Comparison of ENCODE assay signal across 2 cellular contexts in genomic region chr2:233117351-233117750, GRCh38.
TF ChIP-seq lines count a peak whose summit lies in the region.

No MANE protein-coding gene starts in this region.

TF ChIP-seq in H1, 55 proteins besides CTCF, POLR2A, EP300 and RAD21:
- no peak for TF ChIP-seq NANOG (IDR thresholded peaks at IDR 0.05; ENCODE audit: insufficient read depth, low read depth, low read length, poor library complexity, severe bottlenecking)
- TF ChIP-seq, protein P1, sequence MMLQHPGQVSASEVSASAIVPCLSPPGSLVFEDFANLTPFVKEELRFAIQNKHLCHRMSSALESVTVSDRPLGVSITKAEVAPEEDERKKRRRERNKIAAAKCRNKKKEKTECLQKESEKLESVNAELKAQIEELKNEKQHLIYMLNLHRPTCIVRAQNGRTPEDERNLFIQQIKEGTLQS (IDR thresholded peaks at IDR 0.05; ENCODE audit: insufficient read depth, low read depth, low read length), result no peak
- TF ChIP-seq KDM1A (IDR thresholded peaks at IDR 0.05; ENCODE audit: borderline replicate concordance, low read length), result no peak
- TF ChIP-seq ZNF274 (IDR thresholded peaks at IDR 0.05; ENCODE audit: borderline replicate concordance, extremely low read depth, low read length), result no peak
- TF ChIP-seq SP4 (IDR thresholded peaks at IDR 0.05; ENCODE audit: low read length), result no peak
- TF ChIP-seq MAFK (IDR thresholded peaks at IDR 0.05; ENCODE audit: low read depth, low read length), result no peak
- TF ChIP-seq TEAD4 (IDR thresholded peaks at IDR 0.05; ENCODE audit: low read depth, low read length), result no peak
- TF ChIP-seq, protein P2, sequence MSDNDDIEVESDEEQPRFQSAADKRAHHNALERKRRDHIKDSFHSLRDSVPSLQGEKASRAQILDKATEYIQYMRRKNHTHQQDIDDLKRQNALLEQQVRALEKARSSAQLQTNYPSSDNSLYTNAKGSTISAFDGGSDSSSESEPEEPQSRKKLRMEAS (IDR thresholded peaks at IDR 0.05), result no peak
- no peak for TF ChIP-seq CTBP2 (IDR thresholded peaks at IDR 0.05; ENCODE audit: borderline replicate concordance, insufficient read depth, insufficient read length, low read length)
- TF ChIP-seq SP1 (IDR thresholded peaks at IDR 0.05; ENCODE audit: low read depth, low read length), result no peak

TF ChIP-seq in HepG2, 621 proteins besides CTCF, POLR2A, EP300 and RAD21:
- TF ChIP-seq, protein P3, sequence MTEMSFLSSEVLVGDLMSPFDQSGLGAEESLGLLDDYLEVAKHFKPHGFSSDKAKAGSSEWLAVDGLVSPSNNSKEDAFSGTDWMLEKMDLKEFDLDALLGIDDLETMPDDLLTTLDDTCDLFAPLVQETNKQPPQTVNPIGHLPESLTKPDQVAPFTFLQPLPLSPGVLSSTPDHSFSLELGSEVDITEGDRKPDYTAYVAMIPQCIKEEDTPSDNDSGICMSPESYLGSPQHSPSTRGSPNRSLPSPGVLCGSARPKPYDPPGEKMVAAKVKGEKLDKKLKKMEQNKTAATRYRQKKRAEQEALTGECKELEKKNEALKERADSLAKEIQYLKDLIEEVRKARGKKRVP (CRISPR knock-in tag; IDR thresholded peaks at IDR 0.05), result no peak
